Comparison of ENCODE assay signal across 15 cellular contexts in genomic region chr1:57329001-57329400, GRCh38.
DNase-seq lines count a peak whose midpoint lies in the region; ATAC-seq and TF ChIP-seq lines count a peak whose summit lies in the region.
"Had no signal": no experiment of that assay in that cellular context is flagged by ENCODE, and none has a peak within 500 bp of the region (broad histone marks: within the 10 kb centered on the region; RNA-seq: fewer than 3 reads in every experiment).

No MANE protein-coding gene starts in this region.

- POLR2A ChIA-PET in PC-3 (lab: Charles Lee; ENCODE audit: unreplicated experiment), result no interaction called here

- no peak for TF ChIP-seq RAD21 in neural cell (conservative IDR thresholded peaks at IDR 0.05)

- no peaks in the 10 kb centered on the region for H3K9me2 ChIP-seq in neural cell (ENCODE audit: insufficient read depth, low read length)
- no peaks in the 10 kb centered on the region for H3K9me2 ChIP-seq in PC-3 (replicated peaks; ENCODE audit: low read length)

- no peaks in the 10 kb centered on the region for H3K4me1 ChIP-seq in PC-3 (ENCODE audit: insufficient read depth, low read length)

- no TSS peak for BruUV-seq in PC-3 (replicated peaks; lab: Mats Ljungman, UMichigan)

- H3K4me2 ChIP-seq in neural cell (ENCODE audit: low read length) (peak overlapping the region; percentile 24), PC-3 (ENCODE audit: low read length) (no peak overlapping the region)

- H3F3A ChIP-seq in neural cell (ENCODE audit: insufficient read depth, low read length, poor library complexity, severe bottlenecking) (peaks cover 4% of the 10 kb centered on the region), PC-3 (ENCODE audit: low read length, unreplicated experiment) (no peaks in the 10 kb centered on the region)

- H3K27me3 ChIP-seq in neural cell (ENCODE audit: insufficient read depth, low read depth, low read length), result no peaks in the 10 kb centered on the region
- 0 out of 2 replicates have a peak, but pooled peaks cover 3% of the 10 kb centered on the region for H3K27me3 ChIP-seq in PC-3 (ENCODE audit: low read length)

- H3K36me3 ChIP-seq in neural cell (ENCODE audit: insufficient read depth, low read length), result no peaks in the 10 kb centered on the region
- H3K36me3 ChIP-seq in PC-3 (ENCODE audit: low read depth, low read length), result no peaks in the 10 kb centered on the region

- H3K4me3 ChIP-seq in neural cell (ENCODE audit: low read length) (no peak overlapping the region), PC-3 (ENCODE audit: low read length) (no peak overlapping the region)

- DNase-seq in NCI-H82 treated with DMSO at 0.1 percent for 48 hours (lab: John Stamatoyannopoulos, UW; ENCODE audit: unreplicated experiment) (peak; percentile 77), retina (peak; percentile 67), PC-3 (no peak), GDM1 (lab: John Stamatoyannopoulos, UW) (no peak), COLO668 (lab: John Stamatoyannopoulos, UW; ENCODE audit: unreplicated experiment) (no peak)
- DNase-seq: C1 segment of cervical spinal cord; Caco-2; CD4-positive, alpha-beta memory T cell; DMS 273 treated with DMSO at 0.1 percent for 48 hours; DMS79; EL; GF-D8; H7; HCEC 1CT had no signal

- H2AFZ ChIP-seq in neural cell (ENCODE audit: low read depth, low read length), result no peak overlapping the region
- no peak overlapping the region for H2AFZ ChIP-seq in PC-3 (ENCODE audit: low read length)

- no peaks in the 10 kb centered on the region for H3K9me3 ChIP-seq in neural cell (ENCODE audit: low read length)
- H3K9me3 ChIP-seq in PC-3 (ENCODE audit: low read length), result no peaks in the 10 kb centered on the region
- H3K9me3 ChIP-seq: Caco-2 had no signal

- TF ChIP-seq CTCF in neural cell (IDR thresholded peaks at IDR 0.05; ENCODE audit: poor library complexity, severe bottlenecking) (no peak), PC-3 (conservative IDR thresholded peaks at IDR 0.05; ENCODE audit: low read depth, low read length) (no peak)

- intact Hi-C loops in PC-3 (cut with micrococcal nuclease), result no loop called here

- no peak for TF ChIP-seq EP300 in neural cell (conservative IDR thresholded peaks at IDR 0.05; ENCODE audit: poor library complexity, severe bottlenecking)

- no peak for ATAC-seq in PC-3

- peak overlapping the region; percentile 51 for H3K27ac ChIP-seq in neural cell (ENCODE audit: low read length)
- no peak overlapping the region for H3K27ac ChIP-seq in PC-3 (ENCODE audit: low read length)

- H4K20me1 ChIP-seq in neural cell (ENCODE audit: insufficient read depth) (no peaks in the 10 kb centered on the region), PC-3 (ENCODE audit: low read length) (no peaks in the 10 kb centered on the region)

- H3K79me2 ChIP-seq in neural cell (replicated peaks; ENCODE audit: insufficient read depth, low read length), result no peaks in the 10 kb centered on the region
- no peaks in the 10 kb centered on the region for H3K79me2 ChIP-seq in PC-3 (ENCODE audit: low read length)

- CTCF ChIA-PET in PC-3 (lab: Charles Lee), result no interaction called here

- H3K9ac ChIP-seq in neural cell (ENCODE audit: low read length) (no peak overlapping the region), PC-3 (ENCODE audit: low read length) (no peak overlapping the region)

TF ChIP-seq in neural cell, 6 proteins besides CTCF, POLR2A, EP300 and RAD21:
- TF ChIP-seq TAF1 (IDR thresholded peaks at IDR 0.05; ENCODE audit: low read depth), result no peak
- TF ChIP-seq REST (IDR thresholded peaks at IDR 0.05; ENCODE audit: borderline replicate concordance), result peak; percentile 37
- no peak for TF ChIP-seq EZH2 (IDR thresholded peaks at IDR 0.05; ENCODE audit: borderline replicate concordance, insufficient read depth, low read length, poor library complexity, severe bottlenecking)
- TF ChIP-seq MXI1 (conservative IDR thresholded peaks at IDR 0.05; ENCODE audit: poor library complexity, severe bottlenecking), result no peak

Comparison
In these comparisons a context has a peak if more than half of its experiments do, and no peak if none do; other contexts are left out.
1. DNase-seq: peak in NCI-H82 treated with DMSO at 0.1 percent for 48 hours (single experiment) and retina (single experiment); none in PC-3 (single experiment), GDM1 (single experiment) and COLO668 (single experiment).